ENCODE assay signal across 10 cellular contexts in the genomic region with DNA sequence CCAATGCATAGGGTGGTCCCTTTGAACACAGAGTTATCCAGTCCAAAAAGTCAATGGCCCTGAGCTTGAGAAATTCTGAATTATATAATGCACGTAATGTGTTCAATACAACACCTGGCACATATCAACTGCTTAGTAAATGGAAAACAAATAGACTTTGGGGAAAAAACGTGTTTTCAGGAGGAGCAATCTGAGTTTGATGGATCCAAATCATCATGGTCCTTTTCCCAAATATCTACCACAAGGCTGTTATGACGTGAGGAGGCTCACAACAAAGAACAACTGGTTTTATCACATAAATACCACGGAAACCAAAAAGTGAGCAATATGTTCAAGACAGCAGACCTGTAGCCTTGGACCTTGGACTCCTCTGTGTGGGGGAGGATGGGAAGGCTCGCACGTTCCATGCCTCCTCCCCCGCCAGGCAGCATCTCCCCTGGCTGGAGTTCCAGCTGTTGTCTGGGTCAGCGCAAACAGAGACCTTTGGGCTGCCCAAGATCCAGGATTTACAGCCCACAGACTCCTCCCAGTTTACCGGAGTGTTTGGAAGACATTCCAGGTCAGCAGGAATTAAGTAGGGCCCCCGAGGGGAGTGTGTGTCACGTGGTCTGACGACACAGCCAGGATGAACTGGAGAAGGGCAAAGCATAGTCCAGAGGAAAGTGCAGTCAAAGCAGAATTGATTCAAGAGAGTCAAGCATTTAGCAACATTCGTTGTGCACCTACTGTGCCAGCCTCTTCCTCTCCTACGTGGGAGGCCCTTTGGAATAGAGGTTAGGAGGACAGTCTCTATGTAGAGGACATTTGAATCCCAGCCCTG. TPM values are rescaled to one million over a fixed set of nuclear protein-coding genes. Genes with fewer than 3 reads are reported as not detected.
A peak's percentile ranks its signal among the peaks of the same experiment; 100 is the strongest.
DNase-seq lines count a peak whose midpoint lies in the region; ATAC-seq, FAIRE-seq and TF ChIP-seq lines count a peak whose summit lies in the region.
"Had no signal": no experiment of that assay in that cellular context is flagged by ENCODE, and none has a peak within 500 bp of the region (broad histone marks: within the 10 kb centered on the region; RNA-seq: fewer than 3 reads in every experiment).

No MANE protein-coding gene starts in this region.

- H3K79me2 ChIP-seq in mammary epithelial cell (ENCODE audit: insufficient read depth, low read length) (no peaks in the 10 kb centered on the region), Karpas-422 (ENCODE audit: low read length) (no peaks in the 10 kb centered on the region)

- POLR2A ChIA-PET in IMR-90 (lab: Charles Lee; ENCODE audit: unreplicated experiment): no interaction called here

- no peak for TF ChIP-seq RAD21 in IMR-90 (IDR thresholded peaks at IDR 0.05; ENCODE audit: low read length)
- TF ChIP-seq RAD21 in liver (IDR thresholded peaks at IDR 0.05): peak; percentile 41 to 63

- 0 out of 4 replicates have a peak overlapping the region, but pooled peaks of 1 of the 2 experiments have one; percentile 66 for H4K8ac ChIP-seq in IMR-90 (ENCODE audit: low read depth in 2 of 2, low read length in 2 of 2)

- no peak overlapping the region for H3K4ac ChIP-seq in IMR-90 (ENCODE audit: low read depth, low read length)

- no peak overlapping the region for H3K23ac ChIP-seq in IMR-90 (ENCODE audit: low read depth, low read length)

- no peaks in the 10 kb centered on the region for H4K20me1 ChIP-seq in IMR-90 (ENCODE audit: insufficient read depth, low read length)
- no peaks in the 10 kb centered on the region for H4K20me1 ChIP-seq in mammary epithelial cell (ENCODE audit: insufficient read depth, low read length)
- H4K20me1 ChIP-seq in Karpas-422 (ENCODE audit: insufficient read depth, low read depth, low read length): no peaks in the 10 kb centered on the region

- H3K9me2 ChIP-seq in Karpas-422 (replicated peaks; ENCODE audit: insufficient read depth, low read length): no peaks in the 10 kb centered on the region

- dilution Hi-C loops in IMR-90 (cut with HindIII; ENCODE audit: low sequenced_read_pairs, unreplicated experiment): no loop called here
- dilution Hi-C loops in mammary epithelial cell (cut with HindIII; ENCODE audit: low sequenced_read_pairs): loop anchor here (5.0 kb wide), 1 partner anchor 46 kb away; no protein-coding TSS in a partner anchor

- no peak overlapping the region for H2BK120ac ChIP-seq in IMR-90 (ENCODE audit: low read depth, low read length)

- CTCF ChIA-PET in IMR-90 (lab: Yijun Ruan, JAX) (no interaction called here), mammary epithelial cell (lab: Charles Lee; ENCODE audit: low non-redundant PET) (interaction anchor here (1.0 kb wide), 1 partner anchor 48 kb away, joined by 4 read pairs; no protein-coding TSS in a partner anchor)

- peak overlapping the region; percentile 82 for H2AK9ac ChIP-seq in IMR-90 (replicated peaks; ENCODE audit: low read depth, low read length, poor library complexity)

- H3K27me3 ChIP-seq in IMR-90 (ENCODE audit: control insufficient read depth, insufficient read depth, low read length) (no peaks in the 10 kb centered on the region; the same call in 1 of the 2 replicates), mammary epithelial cell (ENCODE audit: insufficient read depth, low read length) (no peaks in the 10 kb centered on the region), liver (ENCODE audit: control insufficient read depth in 4 of 4, insufficient read depth in 4 of 4, low read length in 3 of 4) (no peaks in the 10 kb centered on the region), Karpas-422 (ENCODE audit: low read length) (no peaks in the 10 kb centered on the region)

- H3K56ac ChIP-seq in IMR-90 (ENCODE audit: extremely low read depth, insufficient read depth, low read length): no peak overlapping the region

- no peak overlapping the region for H3K18ac ChIP-seq in IMR-90 (ENCODE audit: low read depth, low read length)

- no peak overlapping the region; the same call in 1 of the 2 replicates for H3K4me3 ChIP-seq in IMR-90 (ENCODE audit: insufficient read depth, low read depth, low read length)
- no peak overlapping the region for H3K4me3 ChIP-seq in mammary epithelial cell (replicated peaks in 1 of 3; ENCODE audit: insufficient read depth in 1 of 3, low read depth in 2 of 3, low read length in 3 of 3)
- H3K4me3 ChIP-seq in liver (ENCODE audit: low read depth in 1 of 3, low read length in 3 of 3): peak overlapping the region in 1 of 3 donors; percentile 3
- H3K4me3 ChIP-seq in Karpas-422 (ENCODE audit: low read length): no peak overlapping the region

- 0% methylated on average over 4 of the region's 14 CpGs; no CpG with 5 or more reads in 1 of the 2 experiments for WGBS in IMR-90 (ENCODE audit: extremely low coverage in 2 of 2, insufficient read length in 1 of 2), 2 experiments
- 23% methylated on average over 10 of the region's 14 CpGs for WGBS in mammary epithelial cell (ENCODE audit: low coverage, missing lambda C conversion rate)
- 14% methylated on average over 14 of the region's 14 CpGs for WGBS in liver

- TF ChIP-seq CTCF in 22Rv1 (IDR thresholded peaks at IDR 0.05) (no peak), IMR-90 (conservative IDR thresholded peaks at IDR 0.05; ENCODE audit: low read depth, low read length) (no peak), mammary epithelial cell (conservative IDR thresholded peaks at IDR 0.05 in 1 of 2, IDR thresholded peaks at IDR 0.05 in 1 of 2; ENCODE audit: extremely low read depth in 1 of 2, insufficient read depth in 1 of 2, low read depth in 1 of 2, low read length in 2 of 2) (no peak), liver (IDR thresholded peaks at IDR 0.05; ENCODE audit: low read depth, low read length, missing input control) (no peak)

- no peak overlapping the region for H2BK5ac ChIP-seq in IMR-90 (ENCODE audit: low read depth, low read length, poor library complexity, severe bottlenecking)

- ATAC-seq in IMR-90 (ENCODE audit: low read depth): peak; percentile 73
- ATAC-seq in GM18505 (IDR thresholded peaks at IDR 0.05; ENCODE audit: unreplicated experiment): no peak

- peak overlapping the region; percentile 81 for H3K27ac ChIP-seq in 22Rv1
- no peak overlapping the region for H3K27ac ChIP-seq in IMR-90 (ENCODE audit: insufficient read depth, low read length)
- H3K27ac ChIP-seq in mammary epithelial cell (ENCODE audit: insufficient read depth, low read depth, low read length): no peak overlapping the region
- H3K27ac ChIP-seq in liver (ENCODE audit: low read depth in 1 of 2, low read length in 2 of 2): peak overlapping the region; percentile 74 to 75
- H3K27ac ChIP-seq in Karpas-422 (ENCODE audit: low read length): no peak overlapping the region

- BruUV-seq in IMR-90 (replicated peaks; lab: Mats Ljungman, UMichigan): no TSS peak
- BruUV-seq in mammary epithelial cell (replicated peaks; lab: Mats Ljungman, UMichigan): no TSS peak

- H4K91ac ChIP-seq in IMR-90 (ENCODE audit: insufficient read depth, low read depth, low read length): no peak overlapping the region

- TF ChIP-seq POLR2A in IMR-90 (IDR thresholded peaks at IDR 0.05; ENCODE audit: low read depth, low read length) (no peak), GM18505 (IDR thresholded peaks at IDR 0.05; ENCODE audit: borderline replicate concordance, extremely low read depth, insufficient read depth, insufficient read length) (no peak), GM12892 (IDR thresholded peaks at IDR 0.05; ENCODE audit: low read depth, low read length) (no peak)

- in situ Hi-C loops in IMR-90 (cut with MboI; ENCODE audit: low sequenced_read_pairs): no loop called here
- in situ Hi-C loops in mammary epithelial cell (cut with MboI; ENCODE audit: low sequenced_read_pairs in 2 of 2): no loop called here

- no peak for FAIRE-seq in GM12892 (lab: Jason Lieb, UNC)

- no peak for DNase-seq in IMR-90
- DNase-seq in mammary epithelial cell: no peak
- no peak for DNase-seq in AG08395 (ENCODE audit: low spot score)
- no peak for DNase-seq in Karpas-422
- DNase-seq in GM12892 (ENCODE audit: insufficient read length): no peak
- DNase-seq: activated T-cell treated with anti-CD3 and anti-CD28 coated beads, Interleukin-2, amount 50 U/mL, for 24 hours; stimulated activated CD4-positive, alpha-beta T cell treated with anti-CD3 and anti-CD28 coated beads, Interleukin-4, amount 100 ng/mL, for 4 hours had no signal

- no peak overlapping the region for H2AK5ac ChIP-seq in IMR-90 (ENCODE audit: low read depth, low read length)

- H3K9me3 ChIP-seq in IMR-90 (ENCODE audit: control insufficient read depth, insufficient read depth, low read length) (no peaks in the 10 kb centered on the region), mammary epithelial cell (replicated peaks; ENCODE audit: insufficient read depth, low read length) (no peaks in the 10 kb centered on the region), liver (ENCODE audit: control insufficient read depth in 4 of 4, low read length in 3 of 4) (no peaks in the 10 kb centered on the region), Karpas-422 (ENCODE audit: low read length) (no peaks in the 10 kb centered on the region)

- H3K4me1 ChIP-seq in IMR-90 (ENCODE audit: control insufficient read depth, insufficient read depth, low read length) (peaks cover 2% of the 10 kb centered on the region; the same call in 1 of the 2 replicates), mammary epithelial cell (ENCODE audit: insufficient read depth, low read length) (peaks cover 6% of the 10 kb centered on the region), liver (ENCODE audit: control insufficient read depth in 4 of 4, insufficient read depth in 4 of 4, low read length in 3 of 4) (peaks cover 0 to 19% (median 11%) of the 10 kb centered on the region in 4 donors), Karpas-422 (ENCODE audit: low read length) (no peaks in the 10 kb centered on the region)

- peak overlapping the region; percentile 76 for H3K14ac ChIP-seq in IMR-90 (replicated peaks; ENCODE audit: low read depth, low read length)

- H3K4me2 ChIP-seq in IMR-90 (ENCODE audit: low read depth, low read length) (peak overlapping the region; percentile 22), mammary epithelial cell (ENCODE audit: insufficient read depth, low read depth, low read length) (no peak overlapping the region), Karpas-422 (ENCODE audit: low read depth, low read length, poor library complexity, severe bottlenecking) (no peak overlapping the region)

- H2BK15ac ChIP-seq in IMR-90 (ENCODE audit: low read depth, low read length): no peak overlapping the region

- H3K9me1 ChIP-seq in IMR-90 (ENCODE audit: insufficient read depth, low read length): peaks cover 7% of the 10 kb centered on the region; the same call in 1 of the 2 replicates

- no peaks in the 10 kb centered on the region for H3K79me1 ChIP-seq in IMR-90 (ENCODE audit: low read depth in 1 of 2, low read length in 2 of 2)

- H2BK20ac ChIP-seq in IMR-90 (ENCODE audit: low read depth, low read length): no peak overlapping the region

- H3K36me3 ChIP-seq in IMR-90 (ENCODE audit: control insufficient read depth, insufficient read depth, low read length) (no peaks in the 10 kb centered on the region), mammary epithelial cell (ENCODE audit: insufficient read depth, low read length) (no peaks in the 10 kb centered on the region), liver (ENCODE audit: control insufficient read depth in 4 of 4, insufficient read depth in 3 of 4, low read depth in 1 of 4, low read length in 3 of 4) (no peaks in the 10 kb centered on the region), Karpas-422 (ENCODE audit: insufficient read depth, low read length) (no peaks in the 10 kb centered on the region)

- H4K5ac ChIP-seq in IMR-90 (ENCODE audit: low read depth, low read length): no peak overlapping the region

- no peak overlapping the region for H3K9ac ChIP-seq in IMR-90 (ENCODE audit: low read depth, low read length)
- no peak overlapping the region for H3K9ac ChIP-seq in mammary epithelial cell (ENCODE audit: insufficient read depth, low read length)
- H3K9ac ChIP-seq in liver (ENCODE audit: low read depth in 1 of 2, low read length in 2 of 2): peak overlapping the region in 1 of 2 donors; percentile 68
- H3K9ac ChIP-seq in Karpas-422 (ENCODE audit: low read length): no peak overlapping the region

- intact Hi-C loops in IMR-90 (cut with micrococcal nuclease): no loop called here
- intact Hi-C loops in mammary epithelial cell (cut with micrococcal nuclease): loop anchor here (5.0 kb wide), 1 partner anchor 56 kb away; no protein-coding TSS in a partner anchor

- peak overlapping the region; percentile 85 for H2AFZ ChIP-seq in IMR-90 (replicated peaks; ENCODE audit: low read length, poor library complexity)
- H2AFZ ChIP-seq in mammary epithelial cell (ENCODE audit: low read depth, low read length): peak overlapping the region; percentile 61
- no peak overlapping the region for H2AFZ ChIP-seq in Karpas-422 (ENCODE audit: low read length)

RNA-seq across cellular contexts. Expression of gene MED18, which starts 32.2 kb away (rescaled TPM):
- 28.9 and 32.8 TPM in 2 replicates for total RNA-seq in IMR-90 (2012; rRNA removed)
- 12.2 and 12.9 TPM in 2 replicates for polyA plus RNA-seq in IMR-90 (2012; rRNA removed)
- polyA plus RNA-seq in IMR-90 (2012; cell fraction: cytosol; rRNA removed): 8.0 and 8.7 TPM in 2 replicates
- 3.9 and 6.0 TPM in 2 replicates for polyA plus RNA-seq in IMR-90 (2012; cell fraction: nucleus; rRNA removed; ENCODE audit: low replicate concordance)
- total RNA-seq in mammary epithelial cell: 10 to 100 TPM; 15.1 to 16.7 TPM
- polyA plus RNA-seq in mammary epithelial cell: 21.5 TPM
- polyA minus RNA-seq in mammary epithelial cell: 89.2 TPM
- 10 to 100 TPM; 13.0 to 18.5 TPM for total RNA-seq in liver
- 10 to 100 TPM in 1 of 2 donors, 1 to 10 TPM in 1; 7.4 to 10.9 TPM for polyA plus RNA-seq in liver
- 27.6 and 29.4 TPM in 2 replicates for total RNA-seq in Karpas-422 (2014; rRNA removed; shearing (Covaris generic); ENCODE audit: low replicate concordance)
- 13.4 TPM for polyA plus RNA-seq in GM12892 (2012; ENCODE audit: missing spikeins)

RNA-seq across cellular contexts. Expression of gene SESN2, which starts 37.3 kb away (rescaled TPM):
- total RNA-seq in IMR-90 (2012; rRNA removed) (8.1 and 10.2 TPM in 2 replicates), mammary epithelial cell (10 to 100 TPM; 83.0 to 98.5 TPM), liver (10 to 100 TPM in 1 of 2 donors, 1 to 10 TPM in 1; 5.5 to 10.6 TPM)
- polyA plus RNA-seq in IMR-90 (2012; rRNA removed) (20.9 and 21.7 TPM in 2 replicates), mammary epithelial cell (21.5 TPM), liver (10 to 100 TPM; 10.7 to 13.0 TPM)
- 12.0 and 27.8 TPM in 2 replicates for polyA plus RNA-seq in IMR-90 (2012; cell fraction: cytosol; rRNA removed)
- 32.4 and 50.9 TPM in 2 replicates for polyA plus RNA-seq in IMR-90 (2012; cell fraction: nucleus; rRNA removed; ENCODE audit: low replicate concordance)
- polyA minus RNA-seq in mammary epithelial cell: 23.6 TPM
- 35.1 and 46.0 TPM in 2 replicates for total RNA-seq in Karpas-422 (2014; rRNA removed; shearing (Covaris generic); ENCODE audit: low replicate concordance)
- 7.0 TPM for polyA plus RNA-seq in GM12892 (2012; ENCODE audit: missing spikeins)

Comparison
In these comparisons a context has a peak if more than half of its experiments do, and no peak if none do; other contexts are left out.
1. H3K27ac ChIP-seq: peak in 22Rv1 (single experiment) and liver (2 of 2); none in IMR-90 (single experiment), mammary epithelial cell (single experiment) and Karpas-422 (single experiment).